Comparison of ENCODE assay signal across 9 cellular contexts in genomic region chr1:41102208-41102607, GRCh38.
DNase-seq lines count a peak whose midpoint lies in the region; ATAC-seq and TF ChIP-seq lines count a peak whose summit lies in the region.
"Had no signal": no experiment of that assay in that cellular context is flagged by ENCODE, and none has a peak within 500 bp of the region (broad histone marks: within the 10 kb centered on the region; RNA-seq: fewer than 3 reads in every experiment).

No MANE protein-coding gene starts in this region.

- peak overlapping the region; percentile 22; the same call in 1 of the 2 replicates for H3K27ac ChIP-seq in 22Rv1
- H3K27ac ChIP-seq in mesenchymal stem cell (ENCODE audit: low read length, poor library complexity, severe bottlenecking), result no peak overlapping the region
- H3K27ac ChIP-seq: BLaER1 had no signal

- no peak overlapping the region for H3K14ac ChIP-seq in mesenchymal stem cell (ENCODE audit: low read length in 2 of 2)

- no peak overlapping the region for H4K8ac ChIP-seq in mesenchymal stem cell (ENCODE audit: low read length)

- H3K4me3 ChIP-seq in mesenchymal stem cell (ENCODE audit: insufficient read depth in 1 of 2, low read depth in 1 of 2, low read length in 2 of 2), result no peak overlapping the region
- H3K4me3 ChIP-seq: BLaER1 had no signal

- no peak overlapping the region for H3K23ac ChIP-seq in mesenchymal stem cell (ENCODE audit: low read length in 2 of 2)

- no peaks in the 10 kb centered on the region for H3K36me3 ChIP-seq in mesenchymal stem cell (ENCODE audit: control insufficient read depth in 1 of 2, insufficient read depth in 2 of 2, low read depth in 1 of 2, low read length in 2 of 2)

- DNase-seq in NCI-H1105 (lab: John Stamatoyannopoulos, UW) (peak; percentile 38), dermis microvascular lymphatic vessel endothelial cell (ENCODE audit: low read depth in 2 of 2) (peak; percentile 95 to 96), mesenchymal stem cell (peak; percentile 19), DMS53 (lab: John Stamatoyannopoulos, UW) (no peak)
- no peak for DNase-seq in activated CD8-positive, alpha-beta memory T cell treated with anti-CD3 and anti-CD28 coated beads, Interleukin-2, amount 50 U/mL, for 48 hours

- H3K4me2 ChIP-seq in mesenchymal stem cell (ENCODE audit: low read length, poor library complexity, severe bottlenecking), result no peak overlapping the region
- H3K4me2 ChIP-seq: BLaER1 had no signal

- peaks cover 2% of the 10 kb centered on the region for H3K79me1 ChIP-seq in mesenchymal stem cell (replicated peaks; ENCODE audit: low read length, poor library complexity, severe bottlenecking)

- H2AK5ac ChIP-seq in mesenchymal stem cell (ENCODE audit: low read length, severe bottlenecking), result no peak overlapping the region

- H3K9ac ChIP-seq in mesenchymal stem cell (ENCODE audit: low read length), result peak overlapping the region; percentile 20
- H3K9ac ChIP-seq: BLaER1 had no signal

- H3K4ac ChIP-seq in mesenchymal stem cell (ENCODE audit: low read depth in 1 of 2, low read length in 2 of 2), result no peak overlapping the region

- H2AFZ ChIP-seq in mesenchymal stem cell (ENCODE audit: low read depth, low read length), result no peak overlapping the region

- H2BK15ac ChIP-seq in mesenchymal stem cell (ENCODE audit: low read depth, poor library complexity, severe bottlenecking), result no peak overlapping the region

- no peak overlapping the region for H2BK12ac ChIP-seq in mesenchymal stem cell (ENCODE audit: low read length in 2 of 2)

- peaks cover 0 to 6% of the 10 kb centered on the region in 2 experiments for H3K27me3 ChIP-seq in mesenchymal stem cell (ENCODE audit: control insufficient read depth in 1 of 2, insufficient read depth in 1 of 2, low read length in 2 of 2)
- H3K27me3 ChIP-seq: BLaER1 had no signal

- H3K18ac ChIP-seq in mesenchymal stem cell (ENCODE audit: low read depth in 1 of 2, low read length in 2 of 2), result no peak overlapping the region

- H3K9me3 ChIP-seq in mesenchymal stem cell (ENCODE audit: control insufficient read depth, low read length), result no peaks in the 10 kb centered on the region
- H3K9me3 ChIP-seq: BLaER1 had no signal

- H2BK120ac ChIP-seq in mesenchymal stem cell (ENCODE audit: low read depth, low read length), result no peak overlapping the region

- ATAC-seq in GM18907 (IDR thresholded peaks at IDR 0.05; ENCODE audit: unreplicated experiment), result no peak
- ATAC-seq in HG02973 (IDR thresholded peaks at IDR 0.05; ENCODE audit: unreplicated experiment), result no peak

- no peaks in the 10 kb centered on the region for H3K4me1 ChIP-seq in mesenchymal stem cell (ENCODE audit: control insufficient read depth, insufficient read depth, low read depth, low read length)

- no peak for TF ChIP-seq CTCF in 22Rv1 (IDR thresholded peaks at IDR 0.05)

- H2BK5ac ChIP-seq in mesenchymal stem cell (ENCODE audit: low read depth, low read length, poor library complexity, severe bottlenecking), result no peak overlapping the region

- no peak overlapping the region for H4K91ac ChIP-seq in mesenchymal stem cell (ENCODE audit: low read length)

Comparison
In these comparisons a context has a peak if more than half of its experiments do, and no peak if none do; other contexts are left out.
1. DNase-seq: peak in NCI-H1105 (single experiment), dermis microvascular lymphatic vessel endothelial cell (2 of 2) and mesenchymal stem cell (single experiment); none in DMS53 (single experiment) and activated CD8-positive, alpha-beta memory T cell treated with anti-CD3 and anti-CD28 coated beads, Interleukin-2, amount 50 U/mL, for 48 hours (single experiment).